ENCODE assay signal across 13 cellular contexts in genomic region chr3:98763814-98764691, GRCh38. TPM values are rescaled to one million over a fixed set of nuclear protein-coding genes. Genes with fewer than 3 reads are reported as not detected.
DNase-seq lines count a peak whose midpoint lies in the region; ATAC-seq and TF ChIP-seq lines count a peak whose summit lies in the region.
"Had no signal": no experiment of that assay in that cellular context is flagged by ENCODE, and none has a peak within 500 bp of the region (broad histone marks: within the 10 kb centered on the region; RNA-seq: fewer than 3 reads in every experiment).

No MANE protein-coding gene starts in this region.

- ATAC-seq in gastroesophageal sphincter = peak; percentile 44
- ATAC-seq: activated naive CD8-positive, alpha-beta T cell treated with anti-CD3 and anti-CD28 coated beads, Interleukin-2, amount 50 U/mL, for 24 hours; CD8-positive, alpha-beta T cell had no signal

- H3K56ac ChIP-seq in H9 (ENCODE audit: insufficient read length, low read depth, low read length) = no peak overlapping the region

- no peak overlapping the region for H3K4ac ChIP-seq in H9 (ENCODE audit: low read depth, low read length)

- H3K9me3 ChIP-seq in gastroesophageal sphincter = no peaks in the 10 kb centered on the region
- H3K9me3 ChIP-seq in sigmoid colon = no peaks in the 10 kb centered on the region
- no peaks in the 10 kb centered on the region for H3K9me3 ChIP-seq in H9 (ENCODE audit: control insufficient read depth, low read depth, low read length)
- H3K9me3 ChIP-seq: pancreas had no signal

- intact Hi-C loops in sigmoid colon (cut with DNase I) = no loop called here

- H2BK20ac ChIP-seq in H9 (ENCODE audit: low read depth, low read length, poor library complexity, severe bottlenecking) = no peak overlapping the region

- H2AK5ac ChIP-seq in H9 (ENCODE audit: insufficient read length, low read length) = no peak overlapping the region

- H4K8ac ChIP-seq in H9 (replicated peaks; ENCODE audit: insufficient read length, low read depth, low read length) = no peak overlapping the region

- peaks cover 0 to 51% (median 10%) of the 10 kb centered on the region in 3 donors for H3K4me1 ChIP-seq in gastroesophageal sphincter
- H3K4me1 ChIP-seq in sigmoid colon = peaks cover 0 to 6% (median 0%) of the 10 kb centered on the region in 4 donors
- no peaks in the 10 kb centered on the region for H3K4me1 ChIP-seq in H9 (ENCODE audit: insufficient read depth, low read length)

- no peak overlapping the region for H3K18ac ChIP-seq in H9 (ENCODE audit: insufficient read length, low read depth, low read length)

- no peak overlapping the region for H2BK12ac ChIP-seq in H9 (ENCODE audit: insufficient read length, low read depth, low read length)

- no peak for TF ChIP-seq CTCF in GM12864 (IDR thresholded peaks at IDR 0.05; ENCODE audit: low read depth, low read length, missing control alignments)
- TF ChIP-seq CTCF in gastroesophageal sphincter (IDR thresholded peaks at IDR 0.05) = no peak
- no peak for TF ChIP-seq CTCF in sigmoid colon (IDR thresholded peaks at IDR 0.05)
- TF ChIP-seq CTCF in H9 (conservative IDR thresholded peaks at IDR 0.05) = no peak

- no peak overlapping the region for H2AFZ ChIP-seq in H9 (ENCODE audit: low read length)

- H3K9me3 Mint-ChIP-seq in H9 = no peaks in the 10 kb centered on the region
- H3K9me3 Mint-ChIP-seq: activated naive CD8-positive, alpha-beta T cell treated with anti-CD3 and anti-CD28 coated beads, Interleukin-2, amount 50 U/mL, for 24 hours; CD8-positive, alpha-beta T cell had no signal

- H3K4me3 ChIP-seq in GM12864 (ENCODE audit: low read depth, low read length) = peak overlapping the region; percentile 21; the same call in 1 of the 2 replicates
- no peak overlapping the region for H3K4me3 ChIP-seq in gastroesophageal sphincter
- H3K4me3 ChIP-seq in sigmoid colon = no peak overlapping the region
- H3K4me3 ChIP-seq: SK-N-MC had no signal

- H2BK15ac ChIP-seq in H9 (ENCODE audit: low read depth, low read length) = no peak overlapping the region

- H3K27me3 ChIP-seq in gastroesophageal sphincter (no peaks in the 10 kb centered on the region), sigmoid colon (no peaks in the 10 kb centered on the region), H9 (ENCODE audit: insufficient read depth, low read length) (no peaks in the 10 kb centered on the region)
- H3K27me3 ChIP-seq: pancreas had no signal

- no peak overlapping the region for H3K9ac ChIP-seq in H9 (ENCODE audit: extremely low read depth, insufficient read length, low read length)

- H3K4me2 ChIP-seq in H9 (ENCODE audit: insufficient read depth, insufficient read length, low read length) = no peak overlapping the region

- DNase-seq in GM12864 (ENCODE audit: low read depth) = no peak
- peak; percentile 75 for DNase-seq in NOMO-1 treated with dmso at 0.1 percent for 144 hours (lab: John Stamatoyannopoulos, UW; ENCODE audit: unreplicated experiment)
- no peak for DNase-seq in sigmoid colon
- no peak for DNase-seq in NCI-H226
- no peak for DNase-seq in H9
- no peak for DNase-seq in central memory CD4-positive, alpha-beta T cell
- DNase-seq in glomerular visceral epithelial cell (ENCODE audit: extremely low spot score) = no peak
- DNase-seq: activated naive CD8-positive, alpha-beta T cell treated with anti-CD3 and anti-CD28 coated beads, Interleukin-2, amount 50 U/mL, for 24 hours; CD8-positive, alpha-beta T cell; NCI-H2227 treated with DMSO at 0.1 percent for 48 hours had no signal

- no peaks in the 10 kb centered on the region for H3K79me2 ChIP-seq in H9 (ENCODE audit: insufficient read depth, low read length)

- no peak overlapping the region for H4K91ac ChIP-seq in H9 (ENCODE audit: insufficient read length, low read depth, low read length)

- no peak overlapping the region for H3T11ph ChIP-seq in H9 (ENCODE audit: low read length)

- 30 to 47% methylated on average over 6 to 8 of the region's 8 CpGs for WGBS in gastroesophageal sphincter (ENCODE audit: low coverage in 1 of 2), 2 donors
- 39 to 65% methylated on average over 8 of the region's 8 CpGs for WGBS in sigmoid colon, 2 donors
- no CpG with 5 or more reads among the region's 8 CpGs for WGBS in H9 (ENCODE audit: extremely low coverage, insufficient read length, low lambda C conversion rate)

- no peak overlapping the region for H3K4me3 Mint-ChIP-seq in H9
- H3K4me3 Mint-ChIP-seq: activated naive CD8-positive, alpha-beta T cell treated with anti-CD3 and anti-CD28 coated beads, Interleukin-2, amount 50 U/mL, for 24 hours; CD8-positive, alpha-beta T cell had no signal

- H3K14ac ChIP-seq in H9 (ENCODE audit: insufficient read depth, low read length) = no peak overlapping the region

- H2BK5ac ChIP-seq in H9 (ENCODE audit: insufficient read length, low read length) = no peak overlapping the region

- TF ChIP-seq EP300 in gastroesophageal sphincter (IDR thresholded peaks at IDR 0.05) = no peak
- TF ChIP-seq EP300 in sigmoid colon (IDR thresholded peaks at IDR 0.05) = no peak

- no peak overlapping the region for H2BK120ac ChIP-seq in H9 (ENCODE audit: low read depth, low read length, poor library complexity, severe bottlenecking)

- H3K36me3 Mint-ChIP-seq in H9 (ENCODE audit: insufficient read depth in 1 of 3, low read depth in 3 of 3) = no peaks in the 10 kb centered on the region
- H3K36me3 Mint-ChIP-seq: CD8-positive, alpha-beta T cell had no signal

- peaks cover 22 to 42% of the 10 kb centered on the region in 2 experiments for H3K4me1 Mint-ChIP-seq in H9

- H3K27me3 Mint-ChIP-seq in H9 (ENCODE audit: low read depth) = no peaks in the 10 kb centered on the region

- no peaks in the 10 kb centered on the region for H3K36me3 ChIP-seq in gastroesophageal sphincter
- no peaks in the 10 kb centered on the region for H3K36me3 ChIP-seq in sigmoid colon
- H3K36me3 ChIP-seq: pancreas had no signal

- H3K23ac ChIP-seq in H9 (ENCODE audit: insufficient read length, low read depth, low read length) = no peak overlapping the region

- no peaks in the 10 kb centered on the region for H3K23me2 ChIP-seq in H9 (ENCODE audit: insufficient read length, low read depth, low read length, poor library complexity, severe bottlenecking)

- no peak for TF ChIP-seq POLR2A in gastroesophageal sphincter (IDR thresholded peaks at IDR 0.05)
- TF ChIP-seq POLR2A in sigmoid colon (IDR thresholded peaks at IDR 0.05) = no peak

- no peaks in the 10 kb centered on the region for H4K20me1 ChIP-seq in H9 (ENCODE audit: control insufficient read depth, insufficient read depth, insufficient read length)

- no peaks in the 10 kb centered on the region for H3K79me1 ChIP-seq in H9 (ENCODE audit: insufficient read depth, low read depth, low read length, poor library complexity, severe bottlenecking)

- H3K27ac ChIP-seq in gastroesophageal sphincter (peak overlapping the region in 1 of 4 donors; percentile 48), sigmoid colon (peak overlapping the region in 3 of 4 donors; percentile 11 to 26 (median 17)), H9 (ENCODE audit: insufficient read length, low read depth, low read length) (no peak overlapping the region)
- H3K27ac ChIP-seq: pancreas, SK-N-MC had no signal

- peak overlapping the region in 1 of 3 experiments; percentile 19; a peak in 2 of 7 replicates for H3K27ac Mint-ChIP-seq in H9
- H3K27ac Mint-ChIP-seq: activated naive CD8-positive, alpha-beta T cell treated with anti-CD3 and anti-CD28 coated beads, Interleukin-2, amount 50 U/mL, for 24 hours; CD8-positive, alpha-beta T cell had no signal

- H4K5ac ChIP-seq in H9 (ENCODE audit: insufficient read length, low read depth, low read length) = no peak overlapping the region

RNA-seq across cellular contexts. Expression of gene ST3GAL6, which starts 0.9 kb away (rescaled TPM):
- total RNA-seq in gastroesophageal sphincter = 10 to 100 TPM in 1 of 4 donors, 1 to 10 TPM in 3; 4.4 to 21.2 (median 7.4) TPM
- 10 to 100 TPM in 2 of 4 donors, 1 to 10 TPM in 2; 3.9 to 11.8 (median 9.9) TPM for total RNA-seq in sigmoid colon
- polyA plus RNA-seq in sigmoid colon = 1 to 10 TPM; 2.4 to 3.2 (median 2.4) TPM
- total RNA-seq in H9 (2021) = 4.7 and 6.4 TPM in 2 replicates
- total RNA-seq: CD8-positive, alpha-beta T cell had no signal
